Comparison of ENCODE assay signal across 11 cellular contexts in the genomic region with DNA sequence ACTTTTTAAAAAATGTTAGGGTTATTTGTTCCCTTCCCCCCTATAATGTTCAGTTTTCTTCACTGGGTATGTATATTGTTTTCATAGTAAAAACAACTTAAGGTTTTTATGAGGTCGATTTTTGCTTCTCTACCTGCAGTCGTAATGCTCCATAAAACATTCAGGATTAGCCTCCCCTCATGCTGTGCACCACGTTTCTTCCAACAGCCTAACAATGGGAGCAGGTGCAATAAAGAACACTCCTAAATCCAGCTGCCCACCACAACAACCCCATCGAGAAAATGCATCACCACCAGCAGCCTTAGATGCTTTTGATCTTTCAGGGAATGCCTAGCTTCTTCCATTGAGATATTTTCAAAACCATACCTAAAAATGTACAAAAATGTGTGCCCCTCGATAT.
"Had no signal": no experiment of that assay in that cellular context is flagged by ENCODE, and none has a peak within 500 bp of the region (broad histone marks: within the 10 kb centered on the region; RNA-seq: fewer than 3 reads in every experiment).

No MANE protein-coding gene starts in this region.

- DNase-seq: activated CD4-positive, alpha-beta T cell treated with anti-CD3 and anti-CD28 coated beads, Interleukin-2, amount 50 U/mL, for 48 hours; activated T-cell treated with anti-CD3 and anti-CD28 coated beads for 4 hours; effector CD4-positive, alpha-beta T cell; immature natural killer cell; kidney glomerular epithelial cell; right cardiac atrium; stimulated activated CD4-positive, alpha-beta T cell treated with anti-CD3 and anti-CD28 coated beads, Interleukin-2, amount 100 ng/mL, for 24 hours; stimulated activated naive CD8-positive, alpha-beta T cell treated with anti-CD3 and anti-CD28 coated beads, Interleukin-15, Interleukin-2, amounts not matched to agents 100 U/mL and 50 U/mL, for 24 hours; substantia nigra; tibial artery had no signal

- H3K27ac ChIP-seq: prostate gland, tibial artery had no signal

- ATAC-seq: right cardiac atrium; stimulated activated naive CD8-positive, alpha-beta T cell treated with anti-CD3 and anti-CD28 coated beads, Interleukin-15, Interleukin-2, amounts not matched to agents 100 U/mL and 50 U/mL, for 24 hours had no signal
